Comparison of ENCODE assay signal across 9 cellular contexts in the genomic region with DNA sequence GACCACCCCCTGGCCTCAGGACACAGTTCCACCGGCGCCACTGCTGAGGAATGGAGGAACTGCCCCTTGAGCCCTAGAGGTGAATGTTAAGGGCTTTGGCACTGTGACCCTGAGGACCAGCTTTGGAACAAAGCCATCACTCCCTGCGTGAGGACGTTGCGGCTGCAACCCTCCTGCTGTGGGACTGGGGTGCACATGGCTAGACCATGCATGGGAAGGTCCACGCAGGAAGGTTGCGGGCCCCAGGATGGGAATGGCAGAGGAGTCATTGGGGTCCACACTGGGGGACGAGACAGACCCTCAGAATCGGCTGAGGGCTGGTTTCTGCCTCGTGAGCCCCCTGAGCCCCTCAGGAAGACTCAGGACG.
"Had no signal": no experiment of that assay in that cellular context is flagged by ENCODE, and none has a peak within 500 bp of the region (broad histone marks: within the 10 kb centered on the region; RNA-seq: fewer than 3 reads in every experiment).

No MANE protein-coding gene starts in this region.

- H3K27ac Mint-ChIP-seq: activated naive CD8-positive, alpha-beta T cell treated with anti-CD3 and anti-CD28 coated beads, Interleukin-2, amount 10 ng/mL, durations not matched to agents 7 days and 5 days; nephron; T-helper 2 cell treated with Interferon-gamma antibody and Interleukin-4, amounts not matched to agents 5 μg/mL and 100 μg/mL, for 36 hours had no signal

- H3K4me1 ChIP-seq: pancreas had no signal

- H3K4me3 ChIP-seq: pancreas, uterus had no signal

- H3K27me3 Mint-ChIP-seq: activated naive CD8-positive, alpha-beta T cell treated with anti-CD3 and anti-CD28 coated beads, Interleukin-2, amount 10 ng/mL, durations not matched to agents 7 days and 5 days had no signal

- H3K27ac ChIP-seq: pancreas, uterus had no signal

- H3K27me3 ChIP-seq: pancreas had no signal

- H3K4me1 Mint-ChIP-seq: endodermal cell, nephron had no signal

- H3K9me3 Mint-ChIP-seq: activated naive CD8-positive, alpha-beta T cell treated with anti-CD3 and anti-CD28 coated beads, Interleukin-2, amount 10 ng/mL, durations not matched to agents 7 days and 5 days; endodermal cell; memory B cell; nephron; T-helper 2 cell treated with Interferon-gamma antibody and Interleukin-4, amounts not matched to agents 5 μg/mL and 100 μg/mL, for 36 hours had no signal

- H3K4me3 Mint-ChIP-seq: activated naive CD8-positive, alpha-beta T cell treated with anti-CD3 and anti-CD28 coated beads, Interleukin-2, amount 10 ng/mL, durations not matched to agents 7 days and 5 days; endodermal cell; T-helper 2 cell treated with Interferon-gamma antibody and Interleukin-4, amounts not matched to agents 5 μg/mL and 100 μg/mL, for 36 hours had no signal

- H3K9me3 ChIP-seq: pancreas, uterus had no signal

- DNase-seq: activated effector memory CD4-positive, alpha-beta T cell treated with Interleukin-2 at 50 U/mL for 16 hours; activated naive CD8-positive, alpha-beta T cell treated with anti-CD3 and anti-CD28 coated beads, Interleukin-2, amount 10 ng/mL, durations not matched to agents 7 days and 5 days; anterior cingulate cortex; uterus had no signal

- H3K36me3 ChIP-seq: pancreas, uterus had no signal

- FAIRE-seq: pancreas had no signal

- H3K36me3 Mint-ChIP-seq: activated naive CD8-positive, alpha-beta T cell treated with anti-CD3 and anti-CD28 coated beads, Interleukin-2, amount 10 ng/mL, durations not matched to agents 7 days and 5 days; memory B cell had no signal
